ENCODE assay signal across 9 cellular contexts in the genomic region with DNA sequence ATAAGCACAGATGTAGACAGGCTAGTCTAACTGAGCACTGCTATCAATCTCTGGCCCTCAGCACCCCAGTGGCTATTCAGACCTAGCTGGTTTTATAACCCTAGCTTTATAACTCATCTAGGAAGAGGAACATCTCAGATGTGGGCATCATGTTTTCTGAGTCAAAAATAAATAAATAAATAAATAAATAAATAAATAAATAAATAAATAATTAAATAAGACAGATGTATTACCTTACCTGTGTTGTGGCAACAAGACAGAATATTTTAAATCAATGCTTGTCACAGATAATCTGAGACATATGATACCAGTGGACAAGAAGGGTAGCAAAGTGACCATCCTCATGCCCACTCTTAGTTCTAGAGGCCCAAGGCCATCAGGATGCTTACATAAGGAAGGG. TPM values are rescaled to one million over a fixed set of nuclear protein-coding genes. Genes with fewer than 3 reads are reported as not detected.
"Had no signal": no experiment of that assay in that cellular context is flagged by ENCODE, and none has a peak within 500 bp of the region (broad histone marks: within the 10 kb centered on the region; RNA-seq: fewer than 3 reads in every experiment).

No MANE protein-coding gene starts in this region.

- FAIRE-seq: G401.6, GM12878, GM12891, GM12892, GM18507, GM19239 had no signal

- DNase-seq: GDM1, GF-D8 had no signal

- H3K4me3 ChIP-seq: GM12878 had no signal

- ATAC-seq: GM12878 had no signal

RNA-seq across cellular contexts. Expression of gene EFHB, which starts 52.2 kb away (rescaled TPM):
- total RNA-seq: G401 had no signal
